Comparison of ENCODE assay signal across 24 cellular contexts in the genomic region with DNA sequence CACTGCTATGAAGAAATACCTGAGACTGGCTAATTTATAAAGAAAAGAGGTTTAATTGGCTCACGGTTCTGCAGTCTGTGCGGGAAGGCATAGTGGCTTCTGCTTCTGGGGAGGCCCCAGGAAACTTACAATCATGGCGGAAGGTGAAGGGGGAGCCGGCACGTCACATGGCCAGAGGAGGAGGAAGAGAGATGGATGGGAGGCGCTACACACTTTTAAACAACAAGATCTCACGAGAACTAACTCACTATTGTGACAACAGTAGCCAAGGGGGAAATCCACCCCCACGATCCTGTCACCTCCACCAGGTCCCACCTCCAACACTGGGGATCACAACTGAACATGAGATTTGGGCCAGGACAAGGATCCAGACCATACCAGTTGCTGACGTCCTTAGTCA. TPM values are rescaled to one million over a fixed set of nuclear protein-coding genes. Genes with fewer than 3 reads are reported as not detected.
DNase-seq lines count a peak whose midpoint lies in the region; ATAC-seq and TF ChIP-seq lines count a peak whose summit lies in the region.
"Had no signal": no experiment of that assay in that cellular context is flagged by ENCODE, and none has a peak within 500 bp of the region (broad histone marks: within the 10 kb centered on the region; RNA-seq: fewer than 3 reads in every experiment).

No MANE protein-coding gene starts in this region.

- intact Hi-C loops in transverse colon (cut with DNase I; ENCODE audit: low total_unique reads) (no loop called here), mammary epithelial cell (cut with micrococcal nuclease) (no loop called here)

- no peak overlapping the region for H2AFZ ChIP-seq in mammary epithelial cell (ENCODE audit: low read depth, low read length)

- DNase-seq in activated effector memory CD4-positive, alpha-beta T cell treated with anti-CD3 and anti-CD28 coated beads, Interleukin-2, amount 50 U/mL, for 16 hours, result peak; percentile 48
- DNase-seq in activated effector memory CD4-positive, alpha-beta T cell treated with Interleukin-2 at 50 U/mL for 16 hours, result no peak
- DNase-seq in NOMO-1 treated with dmso at 0.1 percent for 144 hours (lab: John Stamatoyannopoulos, UW; ENCODE audit: unreplicated experiment), result peak; percentile 70
- peak; percentile 32 for DNase-seq in left lobe of liver (ENCODE audit: low spot score)
- peak; percentile 3 for DNase-seq in transverse colon
- DNase-seq in mammary epithelial cell, result no peak
- DNase-seq in superior temporal gyrus (ENCODE audit: extremely low spot score), result no peak
- no peak for DNase-seq in NCI-H2227 (lab: John Stamatoyannopoulos, UW; ENCODE audit: unreplicated experiment)
- DNase-seq: activated CD4-positive, alpha-beta T cell treated with anti-CD3 and anti-CD28 coated beads for 1 hour; activated CD8-positive, alpha-beta memory T cell treated with anti-CD3 and anti-CD28 coated beads for 24 hours; activated naive CD4-positive, alpha-beta T cell treated with anti-CD3 and anti-CD28 coated beads for 36 hours; activated T-cell treated with anti-CD3 and anti-CD28 coated beads, Interleukin-2, amount 50 U/mL, for 4 hours; BE2C; central memory CD4-positive, alpha-beta T cell; EL; IMR-90; NCI-H1436; PC-3; SHP77 treated with DMSO at 0.1 percent for 48 hours; SW 1271 had no signal

- no peak overlapping the region for H3K9ac ChIP-seq in mammary epithelial cell (ENCODE audit: insufficient read depth, low read length)

- WGBS in transverse colon (ENCODE audit: low coverage in 1 of 2), 2 donors, result 76 to 79% methylated on average over 6 to 9 of the region's 9 CpGs
- WGBS in mammary epithelial cell (ENCODE audit: low coverage, missing lambda C conversion rate), result 72% methylated on average over 8 of the region's 9 CpGs

- H3K27me3 ChIP-seq in transverse colon (no peaks in the 10 kb centered on the region), mammary epithelial cell (ENCODE audit: insufficient read depth, low read length) (no peaks in the 10 kb centered on the region)
- H3K27me3 ChIP-seq: BE2C, neutrophil, tibial nerve had no signal

- TF ChIP-seq CTCF in transverse colon (IDR thresholded peaks at IDR 0.05) (no peak), mammary epithelial cell (conservative IDR thresholded peaks at IDR 0.05 in 1 of 2, IDR thresholded peaks at IDR 0.05 in 1 of 2; ENCODE audit: extremely low read depth in 1 of 2, insufficient read depth in 1 of 2, low read depth in 1 of 2, low read length in 2 of 2) (no peak)

- H3K9me3 ChIP-seq in transverse colon, result no peaks in the 10 kb centered on the region
- no peaks in the 10 kb centered on the region for H3K9me3 ChIP-seq in mammary epithelial cell (replicated peaks; ENCODE audit: insufficient read depth, low read length)
- H3K9me3 ChIP-seq: BE2C, neutrophil, tibial nerve had no signal

- no TSS peak for BruUV-seq in mammary epithelial cell (replicated peaks; lab: Mats Ljungman, UMichigan)

- TF ChIP-seq EP300 in transverse colon (IDR thresholded peaks at IDR 0.05; ENCODE audit: low read depth), result no peak

- CTCF ChIA-PET in mammary epithelial cell (lab: Charles Lee; ENCODE audit: low non-redundant PET), result no interaction called here

- H3K4me3 ChIP-seq in transverse colon (no peak overlapping the region), mammary epithelial cell (replicated peaks in 1 of 3; ENCODE audit: insufficient read depth in 1 of 3, low read depth in 2 of 3, low read length in 3 of 3) (no peak overlapping the region)
- H3K4me3 ChIP-seq: A549, mucosa of descending colon, tibial nerve had no signal

- dilution Hi-C loops in mammary epithelial cell (cut with HindIII; ENCODE audit: low sequenced_read_pairs), result no loop called here

- H3K27ac ChIP-seq in transverse colon (peak overlapping the region in 2 of 4 donors; percentile 40 to 81), mammary epithelial cell (ENCODE audit: insufficient read depth, low read depth, low read length) (no peak overlapping the region)
- H3K27ac ChIP-seq: A549, neutrophil had no signal

- no peaks in the 10 kb centered on the region for H4K20me1 ChIP-seq in mammary epithelial cell (ENCODE audit: insufficient read depth, low read length)

- no peak for ATAC-seq in left lobe of liver
- ATAC-seq: activated T-cell treated with anti-CD3 and anti-CD28 coated beads, Interleukin-2, amount 50 U/mL, for 4 hours; PC-3 had no signal

- H3K36me3 ChIP-seq in transverse colon (no peaks in the 10 kb centered on the region), mammary epithelial cell (ENCODE audit: insufficient read depth, low read length) (no peaks in the 10 kb centered on the region)
- H3K36me3 ChIP-seq: BE2C, neutrophil, tibial nerve had no signal

- in situ Hi-C loops in transverse colon (cut with MboI; ENCODE audit: low pct_ligation_motif_present in 1 of 4, low pct_unique_long_range_greater_than_20kb in 1 of 4, low sequenced_read_pairs in 3 of 4), result no loop called here
- in situ Hi-C loops in mammary epithelial cell (cut with MboI; ENCODE audit: low sequenced_read_pairs in 2 of 2), result no loop called here

- H3K4me1 ChIP-seq in transverse colon (peaks cover 0 to 4% (median 0%) of the 10 kb centered on the region in 4 donors), mammary epithelial cell (ENCODE audit: insufficient read depth, low read length) (no peaks in the 10 kb centered on the region)
- H3K4me1 ChIP-seq: BE2C had no signal

- H3K4me2 ChIP-seq in mammary epithelial cell (ENCODE audit: insufficient read depth, low read depth, low read length), result no peak overlapping the region
- H3K4me2 ChIP-seq: A549 had no signal

- H3K79me2 ChIP-seq in mammary epithelial cell (ENCODE audit: insufficient read depth, low read length), result no peaks in the 10 kb centered on the region

- no peak for TF ChIP-seq POLR2A in transverse colon (IDR thresholded peaks at IDR 0.05)

RNA-seq across cellular contexts. Expression of a gene that starts 26.5 kb away (rescaled TPM):
- 18.3 TPM for total RNA-seq in left lobe of liver
- 10 to 100 TPM; 34.8 to 80.8 (median 52.8) TPM for total RNA-seq in transverse colon
- 10 to 100 TPM; 18.0 to 18.7 TPM for total RNA-seq in mammary epithelial cell
- polyA plus RNA-seq in mammary epithelial cell, result 17.3 TPM
- polyA minus RNA-seq in mammary epithelial cell, result 18.8 TPM

Comparison
In these comparisons a context has a peak if more than half of its experiments do, and no peak if none do; other contexts are left out.
1. DNase-seq: peak in activated effector memory CD4-positive, alpha-beta T cell treated with anti-CD3 and anti-CD28 coated beads, Interleukin-2, amount 50 U/mL, for 16 hours (single experiment), NOMO-1 treated with dmso at 0.1 percent for 144 hours (single experiment), left lobe of liver (single experiment) and transverse colon (single experiment); none in activated effector memory CD4-positive, alpha-beta T cell treated with Interleukin-2 at 50 U/mL for 16 hours (single experiment), mammary epithelial cell (single experiment), superior temporal gyrus (single experiment) and NCI-H2227 (single experiment).